8 cellular contexts compared by ENCODE assay signal in the genomic region with DNA sequence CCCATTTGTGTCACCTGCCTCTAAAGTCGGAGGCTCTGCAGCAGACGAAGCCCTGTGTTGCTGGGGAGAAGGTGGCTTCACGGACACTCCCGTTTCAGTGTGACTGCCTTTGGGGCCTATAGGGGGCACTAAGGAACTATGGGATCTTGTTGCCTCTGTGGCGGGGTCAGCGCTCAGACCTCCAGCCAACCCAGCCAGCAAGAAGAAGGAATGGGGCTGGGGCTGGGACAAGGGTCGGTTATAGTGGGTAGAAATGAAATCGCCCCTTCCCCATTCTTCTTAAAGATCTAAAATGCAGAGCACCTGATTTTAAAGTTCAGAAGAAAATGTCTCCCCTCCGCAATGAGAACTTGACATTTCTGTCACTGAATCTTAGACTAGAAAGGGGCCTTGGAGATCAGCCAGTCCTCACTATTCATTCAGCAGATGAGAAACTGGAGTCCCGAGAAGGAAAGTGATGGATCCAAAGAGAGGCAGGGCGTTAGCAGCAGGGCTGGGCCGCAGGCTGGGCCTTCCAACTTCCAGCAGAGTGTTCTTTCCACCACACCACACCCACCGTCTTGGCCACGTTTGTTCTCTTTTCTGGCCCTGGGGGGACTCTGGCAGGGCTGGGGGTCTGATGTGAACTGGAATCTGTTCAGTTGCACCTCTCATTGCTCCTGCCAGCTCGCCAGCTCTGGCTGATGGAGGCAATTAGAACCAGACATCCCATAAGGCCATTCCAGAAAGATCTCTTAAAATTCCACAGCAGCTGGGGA.
DNase-seq lines count a peak whose midpoint lies in the region; ATAC-seq, FAIRE-seq and TF ChIP-seq lines count a peak whose summit lies in the region.

No MANE protein-coding gene starts in this region.

- H3K27ac ChIP-seq in Peyer's patch (no peak overlapping the region), ectodermal cell (ENCODE audit: insufficient read depth, low read depth, low read length, poor library complexity, severe bottlenecking) (peak overlapping the region; percentile 18), mesendoderm (ENCODE audit: low read depth, low read length) (peak overlapping the region; percentile 26), uterus (no peak overlapping the region)

- no peak overlapping the region for H2BK15ac ChIP-seq in mesendoderm (replicated peaks; ENCODE audit: low read depth)

- H3K36me3 ChIP-seq in Peyer's patch, result no peaks in the 10 kb centered on the region
- no peaks in the 10 kb centered on the region for H3K36me3 ChIP-seq in ectodermal cell (ENCODE audit: control insufficient read depth, insufficient read depth, low read length)
- no peaks in the 10 kb centered on the region for H3K36me3 ChIP-seq in mesendoderm (ENCODE audit: control insufficient read depth, insufficient read depth, low read length)
- no peaks in the 10 kb centered on the region for H3K36me3 ChIP-seq in uterus

- DNase-seq in DMS53 (lab: John Stamatoyannopoulos, UW) (peak; percentile 84), HTR-8/SVneo (ENCODE audit: insufficient read length, low spot score) (peak; percentile 83), Peyer's patch (peak in 2 of 3 donors; percentile 37 to 72), mesendoderm (peak; percentile 92), uterus (peak; percentile 41 to 42)

- FAIRE-seq in HTR-8/SVneo (lab: Jason Lieb, UNC), result no peak

- intact Hi-C loops in uterus (cut with DNase I; ENCODE audit: low total_unique reads), result loop anchor here (10.0 kb wide), 1 partner anchor 346 kb away; a partner anchor contains a TSS

- peak; percentile 26 to 84 (median 66) for TF ChIP-seq CTCF in Peyer's patch (IDR thresholded peaks at IDR 0.05)
- TF ChIP-seq CTCF in uterus (IDR thresholded peaks at IDR 0.05), result peak; percentile 33 to 55 (median 48)

- no peaks in the 10 kb centered on the region for H3K79me1 ChIP-seq in mesendoderm (ENCODE audit: low read length)

- H2BK5ac ChIP-seq in mesendoderm (ENCODE audit: low read length), result peak overlapping the region; percentile 41

- H3K27me3 ChIP-seq in Peyer's patch (no peaks in the 10 kb centered on the region), ectodermal cell (ENCODE audit: control insufficient read depth, insufficient read depth, low read length, poor library complexity, severe bottlenecking) (peaks cover 29% of the 10 kb centered on the region), mesendoderm (ENCODE audit: insufficient read depth, low read length, poor library complexity) (no peaks in the 10 kb centered on the region), uterus (no peaks in the 10 kb centered on the region)

- H3K4me1 ChIP-seq in Peyer's patch (peaks cover 0 to 9% (median 0%) of the 10 kb centered on the region in 4 donors), ectodermal cell (ENCODE audit: control insufficient read depth, insufficient read depth, low read length) (peaks cover 23% of the 10 kb centered on the region), mesendoderm (ENCODE audit: control insufficient read depth, low read depth, low read length) (peaks cover 9% of the 10 kb centered on the region), uterus (no peaks in the 10 kb centered on the region)

- peak overlapping the region; percentile 60 for H3K18ac ChIP-seq in mesendoderm (ENCODE audit: low read length)

- H2AK5ac ChIP-seq in mesendoderm (ENCODE audit: low read length), result peak overlapping the region; percentile 91

- no peaks in the 10 kb centered on the region for H3K79me2 ChIP-seq in mesendoderm (ENCODE audit: control insufficient read depth, insufficient read depth, low read length)

- peak overlapping the region; percentile 32 for H3K9ac ChIP-seq in mesendoderm (ENCODE audit: low read length)

- peak overlapping the region; percentile 88 for H4K8ac ChIP-seq in mesendoderm (ENCODE audit: low read depth, low read length)

- no peak overlapping the region for H3K4me2 ChIP-seq in mesendoderm (ENCODE audit: low read length)

- ATAC-seq in GM19467 (IDR thresholded peaks at IDR 0.05; ENCODE audit: unreplicated experiment), result peak; percentile 81
- no peak for ATAC-seq in HG03521 (IDR thresholded peaks at IDR 0.05; ENCODE audit: unreplicated experiment)

- no peak for TF ChIP-seq POLR2A in Peyer's patch (IDR thresholded peaks at IDR 0.05)
- no peak for TF ChIP-seq POLR2A in uterus (IDR thresholded peaks at IDR 0.05)

- H4K5ac ChIP-seq in mesendoderm (ENCODE audit: low read length), result no peak overlapping the region

- H2BK120ac ChIP-seq in mesendoderm (ENCODE audit: low read depth, low read length), result peak overlapping the region; percentile 33

- H3K4me3 ChIP-seq in Peyer's patch, result no peak overlapping the region
- H3K4me3 ChIP-seq in ectodermal cell (ENCODE audit: insufficient read depth, low read depth, low read length), result no peak overlapping the region
- no peak overlapping the region for H3K4me3 ChIP-seq in mesendoderm (ENCODE audit: low read length)
- no peak overlapping the region for H3K4me3 ChIP-seq in uterus

- H3K56ac ChIP-seq in mesendoderm (ENCODE audit: low read length), result peak overlapping the region; percentile 78

- no peaks in the 10 kb centered on the region for H3K9me3 ChIP-seq in Peyer's patch
- no peaks in the 10 kb centered on the region for H3K9me3 ChIP-seq in ectodermal cell (ENCODE audit: control insufficient read depth, low read length)
- H3K9me3 ChIP-seq in uterus, result no peaks in the 10 kb centered on the region

- peak overlapping the region; percentile 38 for H3K23ac ChIP-seq in mesendoderm (ENCODE audit: low read length)

- H3K4ac ChIP-seq in mesendoderm (ENCODE audit: low read depth, low read length), result peak overlapping the region; percentile 46

- WGBS in ectodermal cell, 2 experiments, result 31 to 32% methylated on average over 15 of the region's 15 CpGs
- WGBS in mesendoderm (ENCODE audit: extremely low coverage, insufficient coverage, low lambda C conversion rate), result no CpG with 5 or more reads among the region's 15 CpGs

Comparison
In these comparisons a context has a peak if more than half of its experiments do, and no peak if none do; other contexts are left out.
1. DNase-seq: peak in every context shown above with its lines; median percentile 92 in mesendoderm; 84 in DMS53; 83 in HTR-8/SVneo; 54 in Peyer's patch; 42 in uterus.
2. H3K27ac ChIP-seq: peak in ectodermal cell (single experiment) and mesendoderm (single experiment); none in Peyer's patch (0 of 4) and uterus (0 of 2).